Comparison of ENCODE assay signal across 8 cellular contexts in genomic region chr16:87278191-87279093, GRCh38. TPM values are rescaled to one million over a fixed set of nuclear protein-coding genes. Genes with fewer than 3 reads are reported as not detected.
DNase-seq lines count a peak whose midpoint lies in the region; ATAC-seq and TF ChIP-seq lines count a peak whose summit lies in the region.

No MANE protein-coding gene starts in this region.

- H3K4me1 ChIP-seq in body of pancreas (no peaks in the 10 kb centered on the region), iPS DF 6.9 (ENCODE audit: control insufficient read depth, insufficient read depth, low read length) (0 out of 2 replicates have a peak, but pooled peaks cover 1% of the 10 kb centered on the region), skeletal muscle satellite cell (ENCODE audit: control insufficient read depth, insufficient read depth, low read length) (no peaks in the 10 kb centered on the region)

- H3K9me3 ChIP-seq in body of pancreas, result no peaks in the 10 kb centered on the region
- no peaks in the 10 kb centered on the region for H3K9me3 ChIP-seq in iPS DF 6.9 (ENCODE audit: control insufficient read depth, insufficient read depth, low read length)
- no peaks in the 10 kb centered on the region for H3K9me3 ChIP-seq in skeletal muscle satellite cell (replicated peaks; ENCODE audit: low read length)

- H3K36me3 ChIP-seq in body of pancreas (replicated peaks in 1 of 2; ENCODE audit: insufficient read depth in 1 of 2, low read depth in 2 of 2), result no peaks in the 10 kb centered on the region
- H3K36me3 ChIP-seq in iPS DF 6.9 (ENCODE audit: control insufficient read depth, insufficient read depth, low read length), result no peaks in the 10 kb centered on the region
- H3K36me3 ChIP-seq in skeletal muscle satellite cell (ENCODE audit: insufficient read depth, low read length), result no peaks in the 10 kb centered on the region

- peak overlapping the region; percentile 68 for H3K4me2 ChIP-seq in skeletal muscle satellite cell (ENCODE audit: low read length)

- WGBS in body of pancreas, 2 donors, result 49 to 73% methylated on average over 18 to 38 of the region's 38 CpGs
- no CpG with 5 or more reads among the region's 38 CpGs for WGBS in iPS DF 6.9 (ENCODE audit: insufficient coverage, insufficient read length)

- ATAC-seq in body of pancreas (peak; percentile 90), HG02884 (IDR thresholded peaks at IDR 0.05; ENCODE audit: unreplicated experiment) (no peak), HG03159 (IDR thresholded peaks at IDR 0.05; ENCODE audit: unreplicated experiment) (no peak)

- peak; percentile 75 to 91 (median 84) for TF ChIP-seq CTCF in body of pancreas (IDR thresholded peaks at IDR 0.05)

- H3K27ac ChIP-seq in body of pancreas (no peak overlapping the region), iPS DF 6.9 (ENCODE audit: low read length) (no peak overlapping the region)

- TF ChIP-seq POLR2A in body of pancreas (IDR thresholded peaks at IDR 0.05), result no peak

- intact Hi-C loops in body of pancreas (cut with DNase I), result loop anchor here (5.0 kb wide), 1 partner anchor 711 kb away; the partner anchor contains the start of gene FOXC2

- H3K27me3 ChIP-seq in body of pancreas (no peaks in the 10 kb centered on the region), iPS DF 6.9 (ENCODE audit: control insufficient read depth, insufficient read depth, low read length) (no peaks in the 10 kb centered on the region), skeletal muscle satellite cell (ENCODE audit: control insufficient read depth, insufficient read depth, low read length) (no peaks in the 10 kb centered on the region)

- peak; percentile 74 for DNase-seq in Daoy (ENCODE audit: low read depth)
- DNase-seq in HPDE6-E6E7 (ENCODE audit: extremely low spot score), result peak; percentile 86
- peak; percentile 56 to 62 for DNase-seq in SHP77 (lab: John Stamatoyannopoulos, UW)
- peak; percentile 77 to 85 (median 80) for DNase-seq in body of pancreas
- peak; percentile 66 for DNase-seq in iPS DF 6.9 (ENCODE audit: low read depth, low spot score)

- no peak overlapping the region for H3K9ac ChIP-seq in skeletal muscle satellite cell (ENCODE audit: low read depth, low read length)

- no peak overlapping the region for H3K4me3 ChIP-seq in body of pancreas
- H3K4me3 ChIP-seq in iPS DF 6.9 (ENCODE audit: low read length), result no peak overlapping the region
- H3K4me3 ChIP-seq in skeletal muscle satellite cell (ENCODE audit: low read length), result no peak overlapping the region

RNA-seq across cellular contexts. Expression of gene C16orf95, which starts 38.8 kb away (rescaled TPM):
- total RNA-seq in Daoy (2014; rRNA removed; shearing (Covaris generic)), result 7.3 and 10.1 TPM in 2 replicates
- total RNA-seq in body of pancreas, result 1 to 10 TPM; 1.3 to 2.0 TPM
- 8.5 and 9.4 TPM in 2 replicates for total RNA-seq in skeletal muscle satellite cell (2012; rRNA removed)
